25 cellular contexts compared by ENCODE assay signal in the genomic region with DNA sequence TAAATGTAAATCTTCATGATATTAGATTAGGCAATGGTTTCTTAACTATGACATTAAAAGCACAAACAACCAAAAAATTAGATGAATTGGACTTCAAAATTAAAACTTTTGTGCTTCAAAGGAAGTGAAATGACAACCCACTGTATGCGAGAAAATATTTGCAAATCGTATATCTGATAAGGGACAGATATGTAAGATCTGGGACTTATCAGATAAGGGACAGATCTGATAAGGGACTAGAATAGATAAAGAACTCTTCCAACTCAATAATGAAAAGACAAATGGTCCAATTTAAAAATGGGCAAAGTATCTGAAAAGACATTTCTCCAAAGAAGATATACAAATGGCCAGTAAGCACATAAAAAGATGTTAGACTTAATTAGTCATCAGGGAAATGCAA. TPM values are rescaled to one million over a fixed set of nuclear protein-coding genes. Genes with fewer than 3 reads are reported as not detected.
"Had no signal": no experiment of that assay in that cellular context is flagged by ENCODE, and none has a peak within 500 bp of the region (broad histone marks: within the 10 kb centered on the region; RNA-seq: fewer than 3 reads in every experiment).

No MANE protein-coding gene starts in this region.

- DNase-seq: stimulated activated CD4-positive, alpha-beta T cell treated with anti-CD3 and anti-CD28 coated beads, Interleukin-2, amount 100 ng/mL, for 48 hours; stimulated activated CD4-positive, alpha-beta T cell treated with anti-CD3 and anti-CD28 coated beads, Interleukin-4, amount 100 ng/mL, for 1 hour; stimulated activated CD4-positive, alpha-beta T cell treated with anti-CD3 and anti-CD28 coated beads, Interleukin-4, amount 100 ng/mL, for 24 hours; stimulated activated CD4-positive, alpha-beta T cell treated with anti-CD3 and anti-CD28 coated beads, Interleukin-4, amount 100 ng/mL, for 4 hours; stimulated activated CD8-positive, alpha-beta memory T cell treated with anti-CD3 and anti-CD28 coated beads, Interleukin-4, amount 100 ng/mL, for 48 hours; stimulated activated naive B cell treated with anti-CD40 and anti-IgM and Interleukin-4, amounts not matched to agents 10 μg/mL and 1 μg/mL and 100 μg/mL, for 72 hours; stimulated activated naive CD4-positive, alpha-beta T cell; stimulated activated naive CD4-positive, alpha-beta T cell treated with Interleukin-2 at 50 U/mL for 16 hours; stimulated activated naive CD8-positive, alpha-beta T cell treated with anti-CD3 and anti-CD28 coated beads, Interleukin-15, amount 100 ng/mL, for 72 hours; stimulated activated naive CD8-positive, alpha-beta T cell treated with anti-CD3 and anti-CD28 coated beads, Interleukin-15, Interleukin-2, amounts not matched to agents 100 U/mL and 50 U/mL, for 24 hours; stomach; substantia nigra; testis; thyroid gland; tibial artery; transverse colon; upper lobe of left lung; upper lobe of right lung; uterus had no signal

- H3K4me1 ChIP-seq: tibial artery, upper lobe of right lung, uterus had no signal

- H3K27me3 ChIP-seq: testis, thyroid gland, tibial nerve, transverse colon, upper lobe of left lung, upper lobe of right lung, uterus, vagina had no signal

- H3K36me3 ChIP-seq: stomach, suprapubic skin, thoracic aorta, thyroid gland, tibial artery, tibial nerve, transverse colon, upper lobe of left lung, upper lobe of right lung, uterus, vagina had no signal

- H3K4me3 ChIP-seq: stomach, suprapubic skin, testis, thoracic aorta, thyroid gland, tibial artery, tibial nerve, transverse colon, upper lobe of left lung, upper lobe of right lung, uterus, vagina had no signal

- H3K9me3 ChIP-seq: stomach, suprapubic skin, testis, thoracic aorta, thyroid gland, tibial artery, tibial nerve, transverse colon, upper lobe of left lung, upper lobe of right lung, uterus, vagina had no signal

- H3K27ac ChIP-seq: stomach, suprapubic skin, testis, thoracic aorta, thyroid gland, tibial artery, tibial nerve, transverse colon, upper lobe of left lung, upper lobe of right lung, uterus, vagina had no signal

RNA-seq across cellular contexts. Expression of a gene that starts 29.2 kb away (rescaled TPM):
- total RNA-seq: temporal lobe had no signal

RNA-seq across cellular contexts. Expression of a gene that starts 51.2 kb away (rescaled TPM):
- total RNA-seq: stomach, temporal lobe, thoracic aorta, thyroid gland, upper lobe of right lung, ureter, uterus, vagina had no signal
